Comparison of ENCODE assay signal across 19 cellular contexts in genomic region chr3:183984337-183984736, GRCh38. TPM values are rescaled to one million over a fixed set of nuclear protein-coding genes. Genes with fewer than 3 reads are reported as not detected.
"Had no signal": no experiment of that assay in that cellular context is flagged by ENCODE, and none has a peak within 500 bp of the region (broad histone marks: within the 10 kb centered on the region; RNA-seq: fewer than 3 reads in every experiment).

No MANE protein-coding gene starts in this region.

- H3K9me3 ChIP-seq: body of pancreas, tibial artery had no signal

- H3K9me3 Mint-ChIP-seq: activated B cell treated with CpG ODN at 0.5 μM for 24 hours; activated CD4-positive, alpha-beta T cell treated with anti-CD3 and anti-CD28 coated beads, Interleukin-2, amount 10 ng/mL, durations not matched to agents 24 days and 14 days; activated naive CD4-positive, alpha-beta T cell treated with anti-CD3 and anti-CD28 coated beads, Interleukin-2, amount 10 ng/mL, durations not matched to agents 7 days and 5 days; activated T-helper 17 cell treated with anti-CD3 and anti-CD28 coated beads, Interleukin-2, amount 50 U/mL, for 72 hours; T-helper 1 cell treated with Interleukin-12 subunit alpha and Interleukin-12 subunit beta and Interleukin-4 antibody, amounts not matched to agents 30 μg/mL and 1 μg/mL, for 36 hours had no signal

- H3K4me1 Mint-ChIP-seq: activated B cell treated with CpG ODN at 0.5 μM for 24 hours; activated T-helper 17 cell treated with anti-CD3 and anti-CD28 coated beads, Interleukin-2, amount 50 U/mL, for 72 hours had no signal

- H3K27me3 ChIP-seq: body of pancreas, tibial artery had no signal

- H3K27me3 Mint-ChIP-seq: activated B cell treated with CpG ODN at 0.5 μM for 24 hours; activated CD4-positive, alpha-beta T cell treated with anti-CD3 and anti-CD28 coated beads, Interleukin-2, amount 10 ng/mL, durations not matched to agents 24 days and 14 days; activated naive CD4-positive, alpha-beta T cell treated with anti-CD3 and anti-CD28 coated beads, Interleukin-2, amount 10 ng/mL, durations not matched to agents 7 days and 5 days; activated T-helper 17 cell treated with anti-CD3 and anti-CD28 coated beads, Interleukin-2, amount 50 U/mL, for 72 hours had no signal

- H3K27ac Mint-ChIP-seq: activated B cell treated with CpG ODN at 0.5 μM for 24 hours; activated CD4-positive, alpha-beta T cell treated with anti-CD3 and anti-CD28 coated beads, Interleukin-2, amount 10 ng/mL, durations not matched to agents 24 days and 14 days; activated naive CD4-positive, alpha-beta T cell treated with anti-CD3 and anti-CD28 coated beads, Interleukin-2, amount 10 ng/mL, durations not matched to agents 7 days and 5 days; activated T-helper 17 cell treated with anti-CD3 and anti-CD28 coated beads, Interleukin-2, amount 50 U/mL, for 72 hours; T-helper 1 cell treated with Interleukin-12 subunit alpha and Interleukin-12 subunit beta and Interleukin-4 antibody, amounts not matched to agents 30 μg/mL and 1 μg/mL, for 36 hours had no signal

- H3K27ac ChIP-seq: tibial artery had no signal

- H3K4me3 ChIP-seq: body of pancreas, tibial artery had no signal

- H3K4me1 ChIP-seq: tibial artery had no signal

- H3K4me3 Mint-ChIP-seq: activated B cell treated with CpG ODN at 0.5 μM for 24 hours; activated CD4-positive, alpha-beta T cell treated with anti-CD3 and anti-CD28 coated beads, Interleukin-2, amount 10 ng/mL, durations not matched to agents 24 days and 14 days; activated naive CD4-positive, alpha-beta T cell treated with anti-CD3 and anti-CD28 coated beads, Interleukin-2, amount 10 ng/mL, durations not matched to agents 7 days and 5 days; activated T-helper 17 cell treated with anti-CD3 and anti-CD28 coated beads, Interleukin-2, amount 50 U/mL, for 72 hours; T-helper 1 cell treated with Interleukin-12 subunit alpha and Interleukin-12 subunit beta and Interleukin-4 antibody, amounts not matched to agents 30 μg/mL and 1 μg/mL, for 36 hours had no signal

- DNase-seq: activated B cell treated with CpG ODN at 0.5 μM for 24 hours; activated CD4-positive, alpha-beta T cell treated with anti-CD3 and anti-CD28 coated beads, Interleukin-2, amount 10 ng/mL, durations not matched to agents 24 days and 14 days; activated CD8-positive, alpha-beta memory T cell treated with anti-CD3 and anti-CD28 coated beads for 24 hours; activated naive CD4-positive, alpha-beta T cell treated with anti-CD3 and anti-CD28 coated beads, Interleukin-2, amount 10 ng/mL, durations not matched to agents 7 days and 5 days; body of pancreas; central memory CD4-positive, alpha-beta T cell; dermis blood vessel endothelial cell; kidney; stimulated activated CD4-positive, alpha-beta T cell treated with anti-CD3 and anti-CD28 coated beads, Interleukin-15, amount 100 ng/mL, for 24 hours; stimulated activated CD4-positive, alpha-beta T cell treated with anti-CD3 and anti-CD28 coated beads, Interleukin-4, amount 100 ng/mL, for 24 hours; tibial artery had no signal

- ATAC-seq: activated T-helper 17 cell treated with anti-CD3 and anti-CD28 coated beads, Interleukin-2, amount 50 U/mL, for 72 hours had no signal

RNA-seq across cellular contexts. Expression of gene HTR3D, which starts 47.2 kb away (rescaled TPM):
- total RNA-seq: activated B cell treated with CpG ODN at 0.5 μM for 24 hours; activated CD4-positive, alpha-beta T cell treated with anti-CD3 and anti-CD28 coated beads, Interleukin-2, amount 10 ng/mL, durations not matched to agents 24 days and 14 days; activated T-helper 17 cell treated with anti-CD3 and anti-CD28 coated beads, Interleukin-2, amount 50 U/mL, for 72 hours; body of pancreas; dermis blood vessel endothelial cell; kidney; liver; mesenteric fat pad; osteoblast; skeletal muscle tissue had no signal
- polyA plus RNA-seq: esophagus, liver, neural cell had no signal
